In the genomic region with DNA sequence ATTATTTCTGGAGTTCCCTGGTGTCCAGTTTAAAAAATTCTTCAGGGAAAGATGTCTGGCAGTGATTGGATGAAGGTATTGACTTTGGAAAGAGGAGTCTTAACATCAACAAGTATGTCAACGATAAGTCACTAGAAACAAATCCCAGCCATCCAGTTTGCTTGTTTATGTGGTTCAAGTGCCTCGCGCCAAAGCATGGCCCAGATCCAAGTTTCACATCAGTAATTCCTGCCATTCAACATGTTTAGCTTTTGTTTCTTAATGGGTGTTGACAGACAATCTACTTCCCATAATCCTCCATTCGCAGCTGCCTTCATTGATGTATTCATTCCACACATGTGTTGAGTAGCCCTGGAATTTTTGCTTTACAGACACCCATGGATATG, we compare ENCODE assay signal across 9 cellular contexts.
A peak's percentile ranks its signal among the peaks of the same experiment; 100 is the strongest.
DNase-seq lines count a peak whose midpoint lies in the region; ATAC-seq lines count a peak whose summit lies in the region.
"Had no signal": no experiment of that assay in that cellular context is flagged by ENCODE, and none has a peak within 500 bp of the region (broad histone marks: within the 10 kb centered on the region; RNA-seq: fewer than 3 reads in every experiment).

No MANE protein-coding gene starts in this region.

- no peak overlapping the region for H3K9ac ChIP-seq in HUES64 (ENCODE audit: low read depth, low read length)

- WGBS in HUES64: 95% methylated on average over 4 of the region's 4 CpGs

- DNase-seq in NCI-H748 treated with DMSO at 0.1 percent for 48 hours (lab: John Stamatoyannopoulos, UW) (peak; percentile 27), fibroblast of the conjunctiva (ENCODE audit: low read depth) (peak; percentile 49), smooth muscle cell of the brain vasculature (ENCODE audit: low read depth, low spot score) (peak; percentile 76), activated gamma-delta T cell (lab: John Stamatoyannopoulos, UW) (no peak)
- DNase-seq: foreskin melanocyte; naive thymus-derived CD8-positive, alpha-beta T cell had no signal

- H3K4me3 ChIP-seq in HUES64 (ENCODE audit: low read length): no peak overlapping the region

- no peaks in the 10 kb centered on the region for H3K9me3 ChIP-seq in HUES64 (ENCODE audit: insufficient read depth, low read depth, low read length)

- no peaks in the 10 kb centered on the region for H3K27me3 ChIP-seq in HUES64 (ENCODE audit: insufficient read depth, low read length)

- no peak for ATAC-seq in GM18511 (IDR thresholded peaks at IDR 0.05; ENCODE audit: unreplicated experiment)
- no peak for ATAC-seq in GM21737 (IDR thresholded peaks at IDR 0.05; ENCODE audit: unreplicated experiment)
- ATAC-seq: naive thymus-derived CD8-positive, alpha-beta T cell had no signal

- peaks cover 12% of the 10 kb centered on the region for H3K4me1 ChIP-seq in HUES64 (ENCODE audit: insufficient read depth, low read length)

- no peaks in the 10 kb centered on the region for H3K36me3 ChIP-seq in HUES64 (ENCODE audit: insufficient read depth, low read length)

- H3K27ac ChIP-seq in HUES64 (ENCODE audit: low read depth, low read length): 0 out of 2 replicates have a peak overlapping the region, but pooled peaks have one; percentile 10
